ENCODE assay signal across 13 cellular contexts in the genomic region with DNA sequence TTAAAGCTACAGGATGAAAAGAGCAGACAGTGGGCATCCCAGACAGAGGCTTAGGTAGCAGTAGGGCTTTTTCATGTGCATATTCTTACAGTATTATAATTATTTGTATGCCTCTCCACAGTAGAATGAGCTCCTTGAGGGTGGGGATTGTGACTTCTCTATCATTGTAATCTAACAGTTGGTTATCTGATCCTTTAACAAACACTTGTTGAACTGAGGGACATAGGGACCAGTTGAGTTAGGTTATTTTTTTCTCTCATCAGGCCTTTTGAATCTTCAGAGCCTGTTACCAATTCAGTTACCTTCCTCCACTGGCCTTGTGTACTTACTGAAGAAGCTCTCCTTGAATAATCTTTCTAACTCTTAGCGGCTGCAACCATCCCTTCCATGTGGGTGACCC. TPM values are rescaled to one million over a fixed set of nuclear protein-coding genes. Genes with fewer than 3 reads are reported as not detected.
DNase-seq lines count a peak whose midpoint lies in the region; ATAC-seq, FAIRE-seq and TF ChIP-seq lines count a peak whose summit lies in the region.
"Had no signal": no experiment of that assay in that cellular context is flagged by ENCODE, and none has a peak within 500 bp of the region (broad histone marks: within the 10 kb centered on the region; RNA-seq: fewer than 3 reads in every experiment).

No MANE protein-coding gene starts in this region.

- 100% methylated on average over 1 of the region's 1 CpG; no CpG with 5 or more reads in 1 of the 2 experiments for WGBS in H1 (ENCODE audit: extremely low coverage in 1 of 2, insufficient coverage in 1 of 2, insufficient read length in 1 of 2, insufficient replicate concordance in 2 of 2, low coverage in 1 of 2, low lambda C conversion rate in 2 of 2, missing lambda C conversion rate in 1 of 2), 2 experiments

- no peak overlapping the region for H2BK20ac ChIP-seq in H1 (ENCODE audit: low read length)

- no peaks in the 10 kb centered on the region for H3K27me3 ChIP-seq in OCI-LY3 (ENCODE audit: low read depth, low read length)
- no peaks in the 10 kb centered on the region; a peak in 1 of 7 replicates for H3K27me3 ChIP-seq in H1 (replicated peaks in 1 of 4; ENCODE audit: control insufficient read depth in 3 of 4, extremely low read depth in 1 of 4, insufficient read depth in 3 of 4, low read length in 3 of 4)
- H3K27me3 ChIP-seq: tibial nerve had no signal

- H3K79me2 ChIP-seq in OCI-LY3 (ENCODE audit: low read length) (peaks cover 75% of the 10 kb centered on the region), H1 (ENCODE audit: control insufficient read depth in 1 of 2, insufficient read depth in 2 of 2, low read length in 2 of 2) (peaks cover 0 to 49% of the 10 kb centered on the region in 2 experiments; a peak in 3 of 4 replicates)

- peaks cover 28% of the 10 kb centered on the region for H3K4me1 ChIP-seq in OCI-LY3 (ENCODE audit: low read length)
- H3K4me1 ChIP-seq in H1 (replicated peaks in 1 of 4; ENCODE audit: control insufficient read depth in 3 of 4, insufficient read depth in 4 of 4, low read length in 3 of 4): peaks cover 0 to 2% (median under 1%) of the 10 kb centered on the region in 4 experiments; a peak in 3 of 7 replicates

- H3K9me3 ChIP-seq in OCI-LY3 (ENCODE audit: insufficient read depth, low read length): no peaks in the 10 kb centered on the region
- H3K9me3 ChIP-seq in H1 (ENCODE audit: insufficient read depth in 2 of 2, low read depth in 1 of 2, low read length in 1 of 2): no peaks in the 10 kb centered on the region
- H3K9me3 ChIP-seq: tibial nerve had no signal

- TF ChIP-seq EP300 in H1 (IDR thresholded peaks at IDR 0.05; ENCODE audit: borderline replicate concordance in 1 of 2, low read depth in 2 of 2, low read length in 2 of 2): no peak

- intact Hi-C loops in activated CD4-positive, alpha-beta T cell treated with anti-CD3 and anti-CD28 coated beads for 36 hours (cut with DNase I, micrococcal nuclease): loop anchor here (2.0 to 10.0 kb wide), 8 partner anchors 699 to 1987 kb away; a partner anchor contains a TSS

- H2AFZ ChIP-seq in OCI-LY3 (ENCODE audit: low read depth, low read length) (no peak overlapping the region), H1 (ENCODE audit: low read length) (no peak overlapping the region)

- peaks cover 6% of the 10 kb centered on the region for H3K23me2 ChIP-seq in H1 (ENCODE audit: low read depth, low read length)

- H3K23ac ChIP-seq in H1 (ENCODE audit: insufficient read length): no peak overlapping the region

- no peak overlapping the region for H3K18ac ChIP-seq in H1 (ENCODE audit: extremely low read depth, low read length)

- H3K9me3 Mint-ChIP-seq in activated CD4-positive, alpha-beta T cell treated with anti-CD3 and anti-CD28 coated beads for 36 hours (ENCODE audit: low read depth): no peaks in the 10 kb centered on the region
- H3K9me3 Mint-ChIP-seq in osteocyte (ENCODE audit: unreplicated experiment): no peaks in the 10 kb centered on the region

- TF ChIP-seq CTCF in OCI-LY3 (IDR thresholded peaks at IDR 0.05; ENCODE audit: low read depth, low read length) (no peak), H1 (IDR thresholded peaks at IDR 0.05; ENCODE audit: control extremely low read depth in 1 of 3, insufficient read depth in 1 of 3, low read depth in 1 of 3, low read length in 3 of 3) (no peak), osteocyte (IDR thresholded peaks at IDR 0.05) (no peak)

- H3K56ac ChIP-seq in H1 (replicated peaks; ENCODE audit: insufficient read length, low read depth, low read length): no peak overlapping the region

- no peak overlapping the region for H3K14ac ChIP-seq in H1 (ENCODE audit: insufficient read length)

- DNase-seq in activated CD4-positive, alpha-beta T cell treated with anti-CD3 and anti-CD28 coated beads for 36 hours: no peak
- DNase-seq in activated CD4-positive, alpha-beta T cell treated with anti-CD3 and anti-CD28 coated beads, Interleukin-2, amount 50 U/mL, for 48 hours: no peak
- DNase-seq in H1 (ENCODE audit: low read depth in 1 of 2, low spot score in 2 of 2): no peak
- no peak for DNase-seq in osteocyte (ENCODE audit: extremely low spot score, unreplicated experiment)
- DNase-seq in GM19239 (ENCODE audit: insufficient read length, low spot score): no peak
- no peak for DNase-seq in nucleus accumbens (lab: John Stamatoyannopoulos, UW)
- DNase-seq: NCI-H2107; stimulated activated CD4-positive, alpha-beta T cell treated with anti-CD3 and anti-CD28 coated beads, Interleukin-2, amount 100 ng/mL, for 24 hours; SW 1271 had no signal

- no peak overlapping the region for H4K5ac ChIP-seq in H1 (ENCODE audit: insufficient read length, low read depth, low read length)

- no peak overlapping the region for H2AK5ac ChIP-seq in H1 (ENCODE audit: low read depth, low read length)

- TF ChIP-seq POLR2A in H1 (IDR thresholded peaks at IDR 0.05; ENCODE audit: control extremely low read depth in 1 of 2, low read depth in 2 of 2, low read length in 2 of 2): no peak

- peak overlapping the region; percentile 90; the same call in 1 of the 2 replicates for H3K9ac ChIP-seq in OCI-LY3 (ENCODE audit: low read length)
- H3K9ac ChIP-seq in H1 (replicated peaks in 1 of 4; ENCODE audit: extremely low read depth in 1 of 4, low read depth in 3 of 4, low read length in 3 of 4): no peak overlapping the region

- H4K91ac ChIP-seq in H1 (replicated peaks; ENCODE audit: insufficient read length, low read length): no peak overlapping the region

- peaks cover 7% of the 10 kb centered on the region; the same call in 1 of the 2 replicates for H4K20me1 ChIP-seq in OCI-LY3 (ENCODE audit: insufficient read depth, low read length)
- H4K20me1 ChIP-seq in H1 (replicated peaks in 1 of 2; ENCODE audit: control insufficient read depth in 1 of 2, insufficient read depth in 2 of 2, low read length in 2 of 2): no peaks in the 10 kb centered on the region

- H3K36me3 Mint-ChIP-seq in activated CD4-positive, alpha-beta T cell treated with anti-CD3 and anti-CD28 coated beads for 36 hours (ENCODE audit: low read depth): peaks cover 23% of the 10 kb centered on the region
- H3K36me3 Mint-ChIP-seq in osteocyte (ENCODE audit: unreplicated experiment): peaks cover 15% of the 10 kb centered on the region

- no peak overlapping the region for H3K4ac ChIP-seq in H1 (replicated peaks; ENCODE audit: insufficient read length, low read depth, low read length)

- H2BK15ac ChIP-seq in H1 (ENCODE audit: low read length): no peak overlapping the region

- no peak overlapping the region for H2BK12ac ChIP-seq in H1 (ENCODE audit: low read depth, low read length)

- POLR2A ChIA-PET in activated CD4-positive, alpha-beta T cell treated with anti-CD3 and anti-CD28 coated beads for 36 hours (lab: Charles Lee): interaction anchor here (1.9 to 3.9 kb wide), 2 partner anchors 9 to 55 kb away, joined by 8 to 34 read pairs; a partner anchor contains a TSS
- POLR2A ChIA-PET in H1 (lab: Charles Lee; ENCODE audit: partially characterized antibody): interaction anchor here (1.0 to 2.3 kb wide), 10 partner anchors 8 to 353 kb away, joined by 3 to 11 read pairs (median 4); a partner anchor contains a TSS

- H2BK120ac ChIP-seq in H1 (replicated peaks; ENCODE audit: low read depth, low read length): no peak overlapping the region

- CTCF ChIA-PET in activated CD4-positive, alpha-beta T cell treated with anti-CD3 and anti-CD28 coated beads for 36 hours (lab: Charles Lee): interaction anchor here (0.9 to 2.8 kb wide), 4 partner anchors 22 to 494 kb away, joined by 3 to 13 read pairs (median 6); no protein-coding TSS in a partner anchor
- CTCF ChIA-PET in H1 (lab: Charles Lee; ENCODE audit: partially characterized antibody): interaction anchor here (0.7 to 2.9 kb wide), 3 partner anchors 22 to 25 kb away, joined by 3 to 25 read pairs (median 4); no protein-coding TSS in a partner anchor

- H3K79me1 ChIP-seq in H1 (ENCODE audit: low read depth, low read length): peaks cover 3% of the 10 kb centered on the region; the same call in 1 of the 2 replicates

- H3K36me3 ChIP-seq in OCI-LY3 (replicated peaks; ENCODE audit: low read depth, low read length) (peaks cover 33% of the 10 kb centered on the region), H1 (ENCODE audit: control insufficient read depth in 2 of 4, insufficient read depth in 4 of 4, low read length in 3 of 4) (peaks cover 4 to 32% (median 14%) of the 10 kb centered on the region in 4 experiments; a peak in 6 of 8 replicates)

- H3K4me3 Mint-ChIP-seq in activated CD4-positive, alpha-beta T cell treated with anti-CD3 and anti-CD28 coated beads for 36 hours: peak overlapping the region; percentile 79
- peak overlapping the region; percentile 99 for H3K4me3 Mint-ChIP-seq in osteocyte (ENCODE audit: unreplicated experiment)

- H4K8ac ChIP-seq in H1 (ENCODE audit: extremely low read depth, insufficient read depth, low read length): no peak overlapping the region

- H3K4me2 ChIP-seq in OCI-LY3 (ENCODE audit: low read length) (peak overlapping the region; percentile 90), H1 (ENCODE audit: insufficient read depth in 1 of 2, low read depth in 2 of 2, low read length in 2 of 2) (peak overlapping the region; percentile 61 to 99; a peak in 3 of 4 replicates)

- H3K4me1 Mint-ChIP-seq in activated CD4-positive, alpha-beta T cell treated with anti-CD3 and anti-CD28 coated beads for 36 hours: peaks cover 58% of the 10 kb centered on the region
- peaks cover 45% of the 10 kb centered on the region for H3K4me1 Mint-ChIP-seq in osteocyte (ENCODE audit: unreplicated experiment)

- FAIRE-seq in H1 (lab: Jason Lieb, UNC) (no peak), GM19239 (lab: Jason Lieb, UNC) (no peak)
- FAIRE-seq: A204.1 had no signal

- H2BK5ac ChIP-seq in H1 (ENCODE audit: low read depth, low read length): no peak overlapping the region

- H3K4me3 ChIP-seq in OCI-LY3 (ENCODE audit: low read length) (peak overlapping the region; percentile 93), H1 (ENCODE audit: extremely low read depth in 1 of 4, insufficient read depth in 2 of 4, low read depth in 3 of 4, low read length in 4 of 4) (peak overlapping the region in 3 of 4 experiments; percentile 84 to 91 (median 87); a peak in 4 of 8 replicates)

- H3K27me3 Mint-ChIP-seq in activated CD4-positive, alpha-beta T cell treated with anti-CD3 and anti-CD28 coated beads for 36 hours: no peaks in the 10 kb centered on the region
- no peaks in the 10 kb centered on the region for H3K27me3 Mint-ChIP-seq in osteocyte (ENCODE audit: unreplicated experiment)

- H3K27ac ChIP-seq in OCI-LY3 (ENCODE audit: low read length): no peak overlapping the region
- H3K27ac ChIP-seq in H1 (ENCODE audit: low read depth, low read length): no peak overlapping the region

- ATAC-seq in activated CD4-positive, alpha-beta T cell treated with anti-CD3 and anti-CD28 coated beads for 36 hours: no peak
- ATAC-seq in GM18868 (IDR thresholded peaks at IDR 0.05; ENCODE audit: unreplicated experiment): no peak

- no peak for TF ChIP-seq RAD21 in H1 (IDR thresholded peaks at IDR 0.05 in 1 of 2, conservative IDR thresholded peaks at IDR 0.05 in 1 of 2; ENCODE audit: low read depth in 2 of 2, low read length in 2 of 2)

- peak overlapping the region; percentile 94 for H3K27ac Mint-ChIP-seq in activated CD4-positive, alpha-beta T cell treated with anti-CD3 and anti-CD28 coated beads for 36 hours
- peak overlapping the region; percentile 99 for H3K27ac Mint-ChIP-seq in osteocyte (ENCODE audit: unreplicated experiment)

RNA-seq across cellular contexts. Expression of a gene that starts 1.2 kb away (rescaled TPM):
- 10 to 100 TPM; 23.0 to 30.2 TPM for total RNA-seq in activated CD4-positive, alpha-beta T cell treated with anti-CD3 and anti-CD28 coated beads for 36 hours
- 24.8 and 25.4 TPM in 2 replicates for total RNA-seq in H1 (2021; fragmentation: NEBNext Ultra II Directional; extraction: Animal tissue kit (Norgen Biotek cat#: 25700))
- 3.4 and 7.1 TPM in 2 replicates for polyA plus RNA-seq in H1 (2011; rRNA removed)
- 15.4 TPM for polyA plus RNA-seq in H1 (2011; cell fraction: cytosol; rRNA removed)
- 1.3 TPM for polyA plus RNA-seq in H1 (2011; cell fraction: nucleus; rRNA removed)
- polyA plus RNA-seq in H1 (2012, experiment 1 of 2): 16.4 to 38.9 TPM (median 17.3 TPM) in 4 replicates
- 21.4 TPM for polyA plus RNA-seq in H1 (2012, experiment 2 of 2)
- polyA plus RNA-seq in H1 (2013, experiment 1 of 2): 35.7 TPM
- polyA plus RNA-seq in H1 (2013, experiment 2 of 2): 36.0 TPM
- 1.9 and 2.8 TPM in 2 replicates for polyA minus RNA-seq in H1 (2011; rRNA and poly(A)+ RNA removed)
- polyA minus RNA-seq in H1 (2011; cell fraction: cytosol; rRNA and poly(A)+ RNA removed): 2.4 TPM
- 7.5 TPM for polyA minus RNA-seq in H1 (2011; cell fraction: nucleus; rRNA and poly(A)+ RNA removed)
- total RNA-seq in osteocyte: 9.9 and 10.0 TPM in 2 replicates

RNA-seq across cellular contexts. Expression of a gene that starts 1.4 kb away (rescaled TPM):
- 10 to 100 TPM; 24.3 to 24.7 TPM for total RNA-seq in activated CD4-positive, alpha-beta T cell treated with anti-CD3 and anti-CD28 coated beads for 36 hours
- 27.3 and 27.7 TPM in 2 replicates for total RNA-seq in H1 (2021; fragmentation: NEBNext Ultra II Directional; extraction: Animal tissue kit (Norgen Biotek cat#: 25700))
- polyA plus RNA-seq in H1 (2011; rRNA removed): 8.8 and 13.0 TPM in 2 replicates
- 14.6 TPM for polyA plus RNA-seq in H1 (2011; cell fraction: cytosol; rRNA removed)
- 25.3 TPM for polyA plus RNA-seq in H1 (2011; cell fraction: nucleus; rRNA removed)
- polyA plus RNA-seq in H1 (2012, experiment 1 of 2): 25.3 to 31.0 TPM (median 28.3 TPM) in 4 replicates
- 5.1 TPM for polyA plus RNA-seq in H1 (2012, experiment 2 of 2)
- 20.2 TPM for polyA plus RNA-seq in H1 (2013, experiment 1 of 2)
- 20.5 TPM for polyA plus RNA-seq in H1 (2013, experiment 2 of 2)
- polyA minus RNA-seq in H1 (2011; rRNA and poly(A)+ RNA removed): 19.7 and 22.0 TPM in 2 replicates
- polyA minus RNA-seq in H1 (2011; cell fraction: cytosol; rRNA and poly(A)+ RNA removed): 15.0 TPM
- polyA minus RNA-seq in H1 (2011; cell fraction: nucleus; rRNA and poly(A)+ RNA removed): 30.3 TPM
- total RNA-seq in osteocyte: 39.4 and 41.5 TPM in 2 replicates

RNA-seq across cellular contexts. Expression of a gene that starts 54.9 kb away (rescaled TPM):
- total RNA-seq in activated CD4-positive, alpha-beta T cell treated with anti-CD3 and anti-CD28 coated beads for 36 hours: 10 to 100 TPM; 28.3 to 28.5 TPM
- total RNA-seq in H1 (2021; fragmentation: NEBNext Ultra II Directional; extraction: Animal tissue kit (Norgen Biotek cat#: 25700)): 27.0 and 27.4 TPM in 2 replicates
- 33.7 and 38.2 TPM in 2 replicates for polyA plus RNA-seq in H1 (2011; rRNA removed)
- 33.9 TPM for polyA plus RNA-seq in H1 (2011; cell fraction: cytosol; rRNA removed)
- 39.5 TPM for polyA plus RNA-seq in H1 (2011; cell fraction: nucleus; rRNA removed)
- polyA plus RNA-seq in H1 (2012, experiment 1 of 2): 21.2 to 24.6 TPM (median 23.9 TPM) in 4 replicates
- 22.3 TPM for polyA plus RNA-seq in H1 (2012, experiment 2 of 2)
- polyA plus RNA-seq in H1 (2013, experiment 1 of 2): 34.5 TPM
- polyA plus RNA-seq in H1 (2013, experiment 2 of 2): 37.3 TPM
- polyA minus RNA-seq in H1 (2011; rRNA and poly(A)+ RNA removed): 35.2 and 35.8 TPM in 2 replicates
- 14.5 TPM for polyA minus RNA-seq in H1 (2011; cell fraction: cytosol; rRNA and poly(A)+ RNA removed)
- 13.5 TPM for polyA minus RNA-seq in H1 (2011; cell fraction: nucleus; rRNA and poly(A)+ RNA removed)
- 73.3 and 76.5 TPM in 2 replicates for total RNA-seq in osteocyte

RNA-seq across cellular contexts. Expression of a gene that starts 55.1 kb away (rescaled TPM):
- 10 to 100 TPM; 23.3 TPM for total RNA-seq in activated CD4-positive, alpha-beta T cell treated with anti-CD3 and anti-CD28 coated beads for 36 hours
- 20.6 and 22.3 TPM in 2 replicates for total RNA-seq in H1 (2021; fragmentation: NEBNext Ultra II Directional; extraction: Animal tissue kit (Norgen Biotek cat#: 25700))
- polyA plus RNA-seq in H1 (2011; rRNA removed): 10.8 and 15.0 TPM in 2 replicates
- polyA plus RNA-seq in H1 (2011; cell fraction: cytosol; rRNA removed): 17.2 TPM
- polyA plus RNA-seq in H1 (2011; cell fraction: nucleus; rRNA removed): 4.9 TPM
- polyA plus RNA-seq in H1 (2012, experiment 1 of 2): 17.2 to 24.5 TPM (median 20.8 TPM) in 4 replicates
- 13.2 TPM for polyA plus RNA-seq in H1 (2012, experiment 2 of 2)
- 17.2 TPM for polyA plus RNA-seq in H1 (2013, experiment 1 of 2)
- polyA plus RNA-seq in H1 (2013, experiment 2 of 2): 16.3 TPM
- 9.8 and 11.9 TPM in 2 replicates for polyA minus RNA-seq in H1 (2011; rRNA and poly(A)+ RNA removed)
- 8.6 TPM for polyA minus RNA-seq in H1 (2011; cell fraction: cytosol; rRNA and poly(A)+ RNA removed)
- 4.8 TPM for polyA minus RNA-seq in H1 (2011; cell fraction: nucleus; rRNA and poly(A)+ RNA removed)
- 7.2 and 7.9 TPM in 2 replicates for total RNA-seq in osteocyte
